ENCODE assay signal across 8 cellular contexts in genomic region chr1:235075121-235075954, GRCh38. TPM values are rescaled to one million over a fixed set of nuclear protein-coding genes. Genes with fewer than 3 reads are reported as not detected.
DNase-seq lines count a peak whose midpoint lies in the region; ATAC-seq and TF ChIP-seq lines count a peak whose summit lies in the region.

No MANE protein-coding gene starts in this region.

- TF ChIP-seq CTCF in Calu3 (IDR thresholded peaks at IDR 0.05; ENCODE audit: unreplicated experiment): no peak

- H3K27ac Mint-ChIP-seq in Calu3 (ENCODE audit: unreplicated experiment): peak overlapping the region; percentile 98

- peak overlapping the region; percentile 50 for H3K4me3 Mint-ChIP-seq in Calu3 (ENCODE audit: low read depth, unreplicated experiment)

- H3K36me3 Mint-ChIP-seq in Calu3 (ENCODE audit: insufficient read depth, unreplicated experiment): peaks cover 36% of the 10 kb centered on the region

- intact Hi-C loops in Calu3 (cut with micrococcal nuclease; ENCODE audit: unreplicated experiment): loop anchor here (5.0 kb wide), 1 partner anchor 208 kb away; no protein-coding TSS in a partner anchor

- BruUV-seq in Calu3 (replicated peaks; lab: Mats Ljungman, UMichigan): no TSS peak

- CTCF ChIA-PET in Calu3 (lab: Charles Lee): interaction anchor here (0.6 to 1.1 kb wide), 2 partner anchors 9 to 448 kb away, joined by 3 to 4 read pairs; no protein-coding TSS in a partner anchor

- no peaks in the 10 kb centered on the region for H3K9me3 Mint-ChIP-seq in Calu3 (ENCODE audit: low read depth, unreplicated experiment)

- ATAC-seq in GM21360 (IDR thresholded peaks at IDR 0.05; ENCODE audit: unreplicated experiment): peak; percentile 62

- H3K4me1 Mint-ChIP-seq in Calu3 (ENCODE audit: low read depth, unreplicated experiment): peaks cover 36% of the 10 kb centered on the region

- no peaks in the 10 kb centered on the region for H3K27me3 Mint-ChIP-seq in Calu3 (ENCODE audit: unreplicated experiment)

- DNase-seq in Calu3 (peak; percentile 73), HS-5 (ENCODE audit: low read depth) (peak; percentile 87), dermis microvascular lymphatic vessel endothelial cell (ENCODE audit: low read depth in 2 of 2) (peak; percentile 88 to 91), myocyte (ENCODE audit: low read depth) (peak; percentile 98), SKM-1 (lab: John Stamatoyannopoulos, UW; ENCODE audit: unreplicated experiment) (no peak)
- peak; percentile 89 for DNase-seq in activated CD4-positive, alpha-beta T cell treated with anti-CD3 and anti-CD28 coated beads for 48 hours
- peak; percentile 72 to 93 for DNase-seq in stimulated activated CD8-positive, alpha-beta memory T cell treated with anti-CD3 and anti-CD28 coated beads, Interleukin-7, amount 100 ng/mL, for 48 hours (ENCODE audit: extremely low read depth in 1 of 2, low read depth in 1 of 2)

RNA-seq across cellular contexts. Expression of gene TOMM20, which starts 53.3 kb away (rescaled TPM):
- total RNA-seq in Calu3 (2022) (120 and 151 TPM in 2 replicates), dermis microvascular lymphatic vessel endothelial cell (73.6 and 92.5 TPM in 2 replicates), myocyte (112 and 119 TPM in 2 replicates)
- polyA plus RNA-seq in myocyte (2012): 64.3 TPM
